8 cellular contexts compared by ENCODE assay signal in the genomic region with DNA sequence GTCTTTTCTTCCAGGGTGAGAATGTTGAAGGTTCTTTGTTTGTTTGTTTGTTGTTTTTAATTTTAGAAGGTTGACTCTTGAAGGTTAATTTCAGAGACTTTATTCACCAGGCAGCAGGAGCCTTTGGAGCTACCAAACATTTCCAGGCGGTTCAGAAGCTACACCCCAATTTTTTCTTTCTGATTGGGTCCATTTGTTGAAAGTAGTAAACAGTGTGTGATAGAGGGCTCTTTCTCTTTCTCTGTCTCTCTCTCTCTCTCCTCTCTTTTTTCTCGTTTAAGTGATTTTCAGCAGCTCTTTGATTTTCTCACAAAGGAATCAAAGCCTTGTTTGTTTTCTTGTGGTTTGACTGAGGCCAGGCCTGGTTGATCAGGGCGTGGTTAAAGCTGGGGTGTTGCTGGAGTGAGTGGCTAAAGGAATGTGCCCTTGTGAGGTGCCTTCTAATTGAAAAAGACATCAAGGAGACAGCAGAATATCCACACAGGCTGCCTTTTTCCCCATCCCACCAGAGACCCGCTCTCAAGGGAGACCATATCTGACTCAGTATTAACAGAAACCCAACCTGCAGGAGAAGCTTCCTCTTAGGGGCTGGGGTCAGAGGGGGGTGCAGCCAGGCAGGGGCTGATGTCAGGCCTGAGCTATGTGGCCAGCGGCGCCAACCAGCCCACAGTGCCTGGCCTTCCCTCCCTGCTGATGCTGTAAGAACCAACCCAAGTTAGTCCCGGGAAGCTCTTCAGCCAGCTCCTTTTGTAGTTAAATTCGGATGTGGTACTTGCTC. TPM values are rescaled to one million over a fixed set of nuclear protein-coding genes. Genes with fewer than 3 reads are reported as not detected.
DNase-seq lines count a peak whose midpoint lies in the region; ATAC-seq and TF ChIP-seq lines count a peak whose summit lies in the region.

No MANE protein-coding gene starts in this region.

- ATAC-seq in HG03280 (IDR thresholded peaks at IDR 0.05; ENCODE audit: unreplicated experiment) (no peak), HG02642 (IDR thresholded peaks at IDR 0.05; ENCODE audit: poor library complexity, unreplicated experiment) (no peak)

- H3K27ac Mint-ChIP-seq in H9 = peak overlapping the region in 2 of 3 experiments; percentile 40 to 62; a peak in 3 of 7 replicates
- H3K27ac Mint-ChIP-seq in endothelial cell (ENCODE audit: unreplicated experiment) = no peak overlapping the region

- H3K79me1 ChIP-seq in H9 (ENCODE audit: insufficient read depth, low read depth, low read length, poor library complexity, severe bottlenecking) = no peaks in the 10 kb centered on the region

- H3K9me3 ChIP-seq in H9 (ENCODE audit: control insufficient read depth, low read depth, low read length) (no peaks in the 10 kb centered on the region), smooth muscle cell (replicated peaks; ENCODE audit: low read depth) (no peaks in the 10 kb centered on the region)

- no CpG with 5 or more reads among the region's 8 CpGs for WGBS in H9 (ENCODE audit: extremely low coverage, insufficient read length, low lambda C conversion rate)
- 2% methylated on average over 8 of the region's 8 CpGs for WGBS in smooth muscle cell (ENCODE audit: low lambda C conversion rate)

- H3K23ac ChIP-seq in H9 (ENCODE audit: insufficient read length, low read depth, low read length) = no peak overlapping the region

- H3K27me3 Mint-ChIP-seq in H9 (ENCODE audit: low read depth) (no peaks in the 10 kb centered on the region; the same call in none of the 2 replicates), endothelial cell (ENCODE audit: unreplicated experiment) (peaks cover 2% of the 10 kb centered on the region)

- no peak overlapping the region for H3K4ac ChIP-seq in H9 (ENCODE audit: low read depth, low read length)

- H2BK5ac ChIP-seq in H9 (ENCODE audit: insufficient read length, low read length) = no peak overlapping the region

- H2AFZ ChIP-seq in H9 (ENCODE audit: low read length) (no peak overlapping the region), smooth muscle cell (ENCODE audit: low read depth) (peak overlapping the region; percentile 8)

- H3K4me3 Mint-ChIP-seq in H9 = no peak overlapping the region
- H3K4me3 Mint-ChIP-seq in endothelial cell (ENCODE audit: unreplicated experiment) = no peak overlapping the region

- no peaks in the 10 kb centered on the region for H3K23me2 ChIP-seq in H9 (ENCODE audit: insufficient read length, low read depth, low read length, poor library complexity, severe bottlenecking)

- H2BK20ac ChIP-seq in H9 (ENCODE audit: low read depth, low read length, poor library complexity, severe bottlenecking) = no peak overlapping the region

- H4K8ac ChIP-seq in H9 (replicated peaks; ENCODE audit: insufficient read length, low read depth, low read length) = no peak overlapping the region

- TF ChIP-seq CTCF in H9 (conservative IDR thresholded peaks at IDR 0.05) (no peak), smooth muscle cell (IDR thresholded peaks at IDR 0.05; ENCODE audit: borderline replicate concordance, insufficient read depth, poor library complexity, severe bottlenecking) (no peak), endothelial cell (IDR thresholded peaks at IDR 0.05; ENCODE audit: unreplicated experiment) (no peak)

- H3K9me3 Mint-ChIP-seq in H9 = no peaks in the 10 kb centered on the region
- H3K9me3 Mint-ChIP-seq in endothelial cell (ENCODE audit: unreplicated experiment) = no peaks in the 10 kb centered on the region

- peak overlapping the region; percentile 56 for H3K4me3 ChIP-seq in smooth muscle cell

- H3K14ac ChIP-seq in H9 (ENCODE audit: insufficient read depth, low read length) = no peak overlapping the region

- no peak overlapping the region for H3K4me2 ChIP-seq in H9 (ENCODE audit: insufficient read depth, insufficient read length, low read length)
- H3K4me2 ChIP-seq in smooth muscle cell = peak overlapping the region; percentile 89

- H2BK12ac ChIP-seq in H9 (ENCODE audit: insufficient read length, low read depth, low read length) = no peak overlapping the region

- no peak overlapping the region for H3T11ph ChIP-seq in H9 (ENCODE audit: low read length)

- no peak overlapping the region for H4K5ac ChIP-seq in H9 (ENCODE audit: insufficient read length, low read depth, low read length)

- DNase-seq in H9 (no peak), anterior cingulate cortex (lab: John Stamatoyannopoulos, UW) (peak in 37 of 58 donors; percentile 11 to 76 (median 54)), hippocampal formation (lab: John Stamatoyannopoulos, UW) (peak; percentile 54 to 82), smooth muscle cell (lab: John Stamatoyannopoulos, UW; ENCODE audit: unreplicated experiment) (no peak), endothelial cell (ENCODE audit: low spot score) (no peak), NCI-H187 (lab: John Stamatoyannopoulos, UW) (no peak)

- no peaks in the 10 kb centered on the region for H3K27me3 ChIP-seq in H9 (ENCODE audit: insufficient read depth, low read length)
- no peaks in the 10 kb centered on the region for H3K27me3 ChIP-seq in smooth muscle cell (ENCODE audit: low read depth)

- H3K4me1 Mint-ChIP-seq in H9 (peaks cover 13 to 22% of the 10 kb centered on the region in 2 experiments), endothelial cell (ENCODE audit: unreplicated experiment) (peaks cover 5% of the 10 kb centered on the region)

- H2BK120ac ChIP-seq in H9 (ENCODE audit: low read depth, low read length, poor library complexity, severe bottlenecking) = no peak overlapping the region

- no peaks in the 10 kb centered on the region for H3K79me2 ChIP-seq in H9 (ENCODE audit: insufficient read depth, low read length)
- peaks cover 54% of the 10 kb centered on the region for H3K79me2 ChIP-seq in smooth muscle cell (ENCODE audit: low read depth)

- H4K20me1 ChIP-seq in H9 (ENCODE audit: control insufficient read depth, insufficient read depth, insufficient read length) = peaks cover 3% of the 10 kb centered on the region
- peaks cover 34% of the 10 kb centered on the region for H4K20me1 ChIP-seq in smooth muscle cell (ENCODE audit: low read depth)

- H3K27ac ChIP-seq in H9 (ENCODE audit: insufficient read length, low read depth, low read length) (no peak overlapping the region), smooth muscle cell (ENCODE audit: low read depth) (peak overlapping the region; percentile 97)

- H3K18ac ChIP-seq in H9 (ENCODE audit: insufficient read length, low read depth, low read length) = no peak overlapping the region

- no peak overlapping the region for H2BK15ac ChIP-seq in H9 (ENCODE audit: low read depth, low read length)

- H3K36me3 Mint-ChIP-seq in H9 (ENCODE audit: insufficient read depth in 1 of 3, low read depth in 3 of 3) (no peaks in the 10 kb centered on the region), endothelial cell (ENCODE audit: low read depth, unreplicated experiment) (peaks cover 41% of the 10 kb centered on the region)

- peaks cover 58% of the 10 kb centered on the region for H3F3A ChIP-seq in smooth muscle cell (ENCODE audit: low read depth)

- no peak overlapping the region for H3K56ac ChIP-seq in H9 (ENCODE audit: insufficient read length, low read depth, low read length)

- peaks cover 4% of the 10 kb centered on the region; the same call in 1 of the 2 replicates for H3K4me1 ChIP-seq in H9 (ENCODE audit: insufficient read depth, low read length)
- H3K4me1 ChIP-seq in smooth muscle cell (ENCODE audit: low read depth) = peaks cover 32% of the 10 kb centered on the region

- H4K91ac ChIP-seq in H9 (ENCODE audit: insufficient read length, low read depth, low read length) = no peak overlapping the region

- no peak overlapping the region for H3K9ac ChIP-seq in H9 (ENCODE audit: extremely low read depth, insufficient read length, low read length)
- peak overlapping the region; percentile 87 for H3K9ac ChIP-seq in smooth muscle cell (ENCODE audit: low read depth)

- no peaks in the 10 kb centered on the region for H3K36me3 ChIP-seq in smooth muscle cell (ENCODE audit: low read depth)

- H2AK5ac ChIP-seq in H9 (ENCODE audit: insufficient read length, low read length) = no peak overlapping the region

RNA-seq across cellular contexts. Expression of gene NAA20, which starts 40.4 kb away (rescaled TPM):
- 46.4 and 48.1 TPM in 2 replicates for total RNA-seq in H9 (2021)
- 35.4 and 49.4 TPM in 2 replicates for total RNA-seq in smooth muscle cell
- 96.9 and 101 TPM in 2 replicates for polyA plus RNA-seq in smooth muscle cell
- total RNA-seq in endothelial cell (ENCODE audit: unreplicated experiment) = 36.3 TPM

Comparison
In these comparisons a context has a peak if more than half of its experiments do, and no peak if none do; other contexts are left out.
1. DNase-seq: peak in anterior cingulate cortex (37 of 58) and hippocampal formation (2 of 2); none in H9 (single experiment), smooth muscle cell (single experiment), endothelial cell (single experiment) and NCI-H187 (0 of 2).